Comparison of ENCODE assay signal across 15 cellular contexts in genomic region chr16:63422633-63423032, GRCh38.
DNase-seq lines count a peak whose midpoint lies in the region; ATAC-seq lines count a peak whose summit lies in the region.
"Had no signal": no experiment of that assay in that cellular context is flagged by ENCODE, and none has a peak within 500 bp of the region (broad histone marks: within the 10 kb centered on the region; RNA-seq: fewer than 3 reads in every experiment).

No MANE protein-coding gene starts in this region.

- H3K27me3 Mint-ChIP-seq in activated naive CD4-positive, alpha-beta T cell treated with anti-CD3 and anti-CD28 coated beads, Interleukin-2, amount 10 ng/mL, durations not matched to agents 7 days and 5 days: no peaks in the 10 kb centered on the region
- H3K27me3 Mint-ChIP-seq: CD8-positive, alpha-beta memory T cell had no signal

- H3K27ac Mint-ChIP-seq in activated naive CD4-positive, alpha-beta T cell treated with anti-CD3 and anti-CD28 coated beads, Interleukin-2, amount 10 ng/mL, durations not matched to agents 7 days and 5 days: no peak overlapping the region
- H3K27ac Mint-ChIP-seq: CD8-positive, alpha-beta memory T cell; H9 had no signal

- H3K4me1 Mint-ChIP-seq in activated naive CD4-positive, alpha-beta T cell treated with anti-CD3 and anti-CD28 coated beads, Interleukin-2, amount 10 ng/mL, durations not matched to agents 7 days and 5 days: no peaks in the 10 kb centered on the region
- H3K4me1 Mint-ChIP-seq: CD8-positive, alpha-beta memory T cell; H9 had no signal

- CTCF ChIA-PET in activated naive CD4-positive, alpha-beta T cell treated with anti-CD3 and anti-CD28 coated beads, Interleukin-2, amount 10 ng/mL, durations not matched to agents 7 days and 5 days (lab: Charles Lee): no interaction called here

- H3K36me3 Mint-ChIP-seq in activated naive CD4-positive, alpha-beta T cell treated with anti-CD3 and anti-CD28 coated beads, Interleukin-2, amount 10 ng/mL, durations not matched to agents 7 days and 5 days: no peaks in the 10 kb centered on the region
- H3K36me3 Mint-ChIP-seq: CD8-positive, alpha-beta memory T cell had no signal

- no peak for ATAC-seq in HG03571 (IDR thresholded peaks at IDR 0.05; ENCODE audit: unreplicated experiment)
- ATAC-seq: GM12878 had no signal

- DNase-seq in NCI-H446 (lab: John Stamatoyannopoulos, UW) (peak; percentile 1 to 32), NCI-H446 treated with DMSO at 0.1 percent for 48 hours (lab: John Stamatoyannopoulos, UW) (no peak), NCI-H69 (lab: John Stamatoyannopoulos, UW) (peak; percentile 56), cerebellum (ENCODE audit: low spot score) (peak; percentile 4), retina (peak; percentile 17), LoVo (ENCODE audit: low spot score) (no peak)
- DNase-seq in activated naive CD4-positive, alpha-beta T cell treated with anti-CD3 and anti-CD28 coated beads, Interleukin-2, amount 10 ng/mL, durations not matched to agents 7 days and 5 days: no peak
- DNase-seq: 8988T; AML-193; Caco-2; CD8-positive, alpha-beta memory T cell; GOT3; H9 had no signal

- H3K4me3 Mint-ChIP-seq in activated naive CD4-positive, alpha-beta T cell treated with anti-CD3 and anti-CD28 coated beads, Interleukin-2, amount 10 ng/mL, durations not matched to agents 7 days and 5 days: no peak overlapping the region
- H3K4me3 Mint-ChIP-seq: CD8-positive, alpha-beta memory T cell; H9 had no signal

- H3K9me3 Mint-ChIP-seq in activated naive CD4-positive, alpha-beta T cell treated with anti-CD3 and anti-CD28 coated beads, Interleukin-2, amount 10 ng/mL, durations not matched to agents 7 days and 5 days: peaks cover 10% of the 10 kb centered on the region
- H3K9me3 Mint-ChIP-seq: H9 had no signal

Comparison
In these comparisons a context has a peak if more than half of its experiments do, and no peak if none do; other contexts are left out.
1. DNase-seq: peak in NCI-H446 (2 of 2), NCI-H69 (single experiment), cerebellum (single experiment) and retina (single experiment); none in NCI-H446 treated with DMSO at 0.1 percent for 48 hours (single experiment), LoVo (single experiment) and activated naive CD4-positive, alpha-beta T cell treated with anti-CD3 and anti-CD28 coated beads, Interleukin-2, amount 10 ng/mL, durations not matched to agents 7 days and 5 days (single experiment).